In genomic region chr1:96361961-96362360, GRCh38 we compare ENCODE assay signal across 15 cellular contexts.
A peak's percentile ranks its signal among the peaks of the same experiment; 100 is the strongest.
DNase-seq lines count a peak whose midpoint lies in the region; FAIRE-seq and TF ChIP-seq lines count a peak whose summit lies in the region.
"Had no signal": no experiment of that assay in that cellular context is flagged by ENCODE, and none has a peak within 500 bp of the region (broad histone marks: within the 10 kb centered on the region; RNA-seq: fewer than 3 reads in every experiment).

No MANE protein-coding gene starts in this region.

- TF ChIP-seq CTCF in Loucy (conservative IDR thresholded peaks at IDR 0.05; ENCODE audit: low read length) (no peak), keratinocyte (optimal IDR thresholded peaks at IDR 0.05 in 1 of 3, IDR thresholded peaks at IDR 0.05 in 1 of 3, conservative IDR thresholded peaks at IDR 0.05 in 1 of 3; ENCODE audit: extremely low read depth in 1 of 3, insufficient read depth in 2 of 3, low read length in 3 of 3) (no peak)

- H3K79me2 ChIP-seq in Loucy (ENCODE audit: insufficient read depth, low read length) (no peaks in the 10 kb centered on the region), keratinocyte (ENCODE audit: control insufficient read depth, insufficient read depth, low read length) (no peaks in the 10 kb centered on the region)

- no peaks in the 10 kb centered on the region for H3F3A ChIP-seq in Loucy (ENCODE audit: low read depth)

- H3K9me2 ChIP-seq in Loucy (replicated peaks; ENCODE audit: low read depth, low read length): no peaks in the 10 kb centered on the region

- H3K27me3 ChIP-seq in Loucy (ENCODE audit: insufficient read depth, low read length, poor library complexity, severe bottlenecking): no peaks in the 10 kb centered on the region
- no peaks in the 10 kb centered on the region for H3K27me3 ChIP-seq in adipocyte (replicated peaks; ENCODE audit: control insufficient read depth, insufficient read depth, low read length)
- H3K27me3 ChIP-seq in keratinocyte (ENCODE audit: control insufficient read depth, extremely low read depth, insufficient read depth, low read length): no peaks in the 10 kb centered on the region
- H3K27me3 ChIP-seq: Peyer's patch had no signal

- FAIRE-seq in keratinocyte (lab: Jason Lieb, UNC): peak; percentile 5

- no peaks in the 10 kb centered on the region for H3K9me1 ChIP-seq in keratinocyte (ENCODE audit: control insufficient read depth, extremely low read depth, insufficient read depth, low read length)

- H3K36me3 ChIP-seq in Loucy (ENCODE audit: insufficient read depth, low read length): no peaks in the 10 kb centered on the region
- H3K36me3 ChIP-seq in adipocyte (ENCODE audit: control insufficient read depth, insufficient read depth, low read length, severe bottlenecking): no peaks in the 10 kb centered on the region
- no peaks in the 10 kb centered on the region for H3K36me3 ChIP-seq in keratinocyte (ENCODE audit: control insufficient read depth in 2 of 2, extremely low read depth in 1 of 2, insufficient read depth in 2 of 2, low read length in 2 of 2)
- H3K36me3 ChIP-seq: Peyer's patch had no signal

- dilution Hi-C loops in keratinocyte (cut with MboI; ENCODE audit: extremely low pct_ligation_motif_present, low sequenced_read_pairs): no loop called here

- H3K4me1 ChIP-seq in Loucy (ENCODE audit: insufficient read depth, low read length, poor library complexity, severe bottlenecking) (peaks cover 5% of the 10 kb centered on the region), adipocyte (ENCODE audit: control insufficient read depth, insufficient read depth, low read length) (peaks cover 64% of the 10 kb centered on the region), keratinocyte (ENCODE audit: control insufficient read depth, extremely low read depth, insufficient read depth, low read length) (peaks cover 27% of the 10 kb centered on the region)
- H3K4me1 ChIP-seq: Peyer's patch had no signal

- peak overlapping the region; percentile 44 for H3K27ac ChIP-seq in keratinocyte (ENCODE audit: control insufficient read depth, insufficient read depth, low read length)
- H3K27ac ChIP-seq: Peyer's patch had no signal

- H3K9ac ChIP-seq in Loucy (ENCODE audit: low read depth, low read length, poor library complexity, severe bottlenecking): no peak overlapping the region
- H3K9ac ChIP-seq in adipocyte (ENCODE audit: low read length): peak overlapping the region; percentile 62
- no peak overlapping the region for H3K9ac ChIP-seq in keratinocyte (ENCODE audit: control insufficient read depth, extremely low read depth, insufficient read depth, low read length)

- H4K20me1 ChIP-seq in Loucy (ENCODE audit: insufficient read depth, low read length, poor library complexity, severe bottlenecking) (no peaks in the 10 kb centered on the region), keratinocyte (ENCODE audit: control insufficient read depth, extremely low read depth, insufficient read depth, low read length) (no peaks in the 10 kb centered on the region)

- peak; percentile 13 for DNase-seq in AG20443 (ENCODE audit: low spot score)
- DNase-seq in adipocyte (ENCODE audit: low read depth): peak; percentile 3
- no peak for DNase-seq in keratinocyte (ENCODE audit: low read depth, low spot score)
- DNase-seq in RPMI8226: no peak
- no peak for DNase-seq in activated CD8-positive, alpha-beta memory T cell treated with anti-CD3 and anti-CD28 coated beads for 24 hours
- no peak for DNase-seq in hippocampal formation (lab: John Stamatoyannopoulos, UW)
- DNase-seq in activated gamma-delta T cell (lab: John Stamatoyannopoulos, UW): no peak
- DNase-seq: activated CD4-positive, CD25-positive, alpha-beta regulatory T cell treated with anti-CD3 and anti-CD28 coated beads, Interleukin-2, amount 50 U/mL, for 72 hours; CD8-positive, alpha-beta T cell; midbrain; NCI-H1092 treated with DMSO at 0.1 percent for 48 hours; NCI-H2171; NCI-H69; Peyer's patch had no signal

- H3K4me3 ChIP-seq in Loucy (ENCODE audit: low read length, poor library complexity, severe bottlenecking) (no peak overlapping the region), adipocyte (ENCODE audit: low read length) (no peak overlapping the region), keratinocyte (ENCODE audit: control insufficient read depth in 2 of 3, extremely low read depth in 1 of 3, insufficient read depth in 2 of 3, low read depth in 1 of 3, low read length in 3 of 3) (no peak overlapping the region)
- H3K4me3 ChIP-seq: Peyer's patch had no signal

- H3K9me3 ChIP-seq in Loucy (ENCODE audit: insufficient read depth, low read depth, low read length) (no peaks in the 10 kb centered on the region), adipocyte (ENCODE audit: control insufficient read depth, low read length) (no peaks in the 10 kb centered on the region), keratinocyte (ENCODE audit: control insufficient read depth, low read depth, low read length) (no peaks in the 10 kb centered on the region)
- H3K9me3 ChIP-seq: Peyer's patch had no signal

- H2AFZ ChIP-seq in Loucy (ENCODE audit: low read length): no peak overlapping the region
- no peak overlapping the region for H2AFZ ChIP-seq in keratinocyte (ENCODE audit: control insufficient read depth, low read length)

- H3K4me2 ChIP-seq in Loucy (ENCODE audit: low read depth, low read length, poor library complexity, severe bottlenecking) (peak overlapping the region; percentile 30), keratinocyte (ENCODE audit: control insufficient read depth, extremely low read depth, insufficient read depth, low read depth, low read length) (peak overlapping the region; percentile 41)

Comparison
In these comparisons a context has a peak if more than half of its experiments do, and no peak if none do; other contexts are left out.
1. DNase-seq: peak in AG20443 (single experiment) and adipocyte (single experiment); none in keratinocyte (single experiment), RPMI8226 (single experiment), activated CD8-positive, alpha-beta memory T cell treated with anti-CD3 and anti-CD28 coated beads for 24 hours (single experiment), hippocampal formation (0 of 2) and activated gamma-delta T cell (single experiment).